3 cellular contexts compared by ENCODE assay signal in genomic region chr6:114939630-114940029, GRCh38.
TF ChIP-seq lines count a peak whose summit lies in the region.

No MANE protein-coding gene starts in this region.

TF ChIP-seq in A549, 52 proteins besides CTCF, POLR2A, EP300 and RAD21:
- TF ChIP-seq CBX8 (IDR thresholded peaks at IDR 0.05) = no peak
- peak; percentile 78 for TF ChIP-seq MAFK (IDR thresholded peaks at IDR 0.05; ENCODE audit: partially characterized antibody)

TF ChIP-seq in IMR-90, 13 proteins besides CTCF, POLR2A, EP300 and RAD21:
- TF ChIP-seq RFX5 (IDR thresholded peaks at IDR 0.05; ENCODE audit: low read depth, low read length) (no peak), BHLHE40 (IDR thresholded peaks at IDR 0.05; ENCODE audit: low read depth, low read length) (no peak), MAFK (IDR thresholded peaks at IDR 0.05; ENCODE audit: low read depth, low read length) (peak; percentile 92)
TF ChIP-seq in IMR-90: peak in this region for 1.

TF ChIP-seq in H1, 55 proteins besides CTCF, POLR2A, EP300 and RAD21:
- peak; percentile 92 for TF ChIP-seq MAFK (IDR thresholded peaks at IDR 0.05; ENCODE audit: low read depth, low read length)
- no peak for TF ChIP-seq HDAC6 (IDR thresholded peaks at IDR 0.05; ENCODE audit: low read depth, low read length)
- TF ChIP-seq CTBP2 (IDR thresholded peaks at IDR 0.05; ENCODE audit: borderline replicate concordance, insufficient read depth, insufficient read length, low read length) = no peak
- TF ChIP-seq SIX5 (IDR thresholded peaks at IDR 0.05; ENCODE audit: low read depth, low read length) = no peak
- TF ChIP-seq ATF3 (IDR thresholded peaks at IDR 0.05; ENCODE audit: insufficient read depth, low read depth, low read length) = no peak
- TF ChIP-seq KDM5A (IDR thresholded peaks at IDR 0.05; ENCODE audit: low read length) = no peak
- no peak for TF ChIP-seq JUND (IDR thresholded peaks at IDR 0.05; ENCODE audit: low read length)
- TF ChIP-seq USF2 (IDR thresholded peaks at IDR 0.05; ENCODE audit: low read length) = no peak
